26 cellular contexts compared by ENCODE assay signal in the genomic region with DNA sequence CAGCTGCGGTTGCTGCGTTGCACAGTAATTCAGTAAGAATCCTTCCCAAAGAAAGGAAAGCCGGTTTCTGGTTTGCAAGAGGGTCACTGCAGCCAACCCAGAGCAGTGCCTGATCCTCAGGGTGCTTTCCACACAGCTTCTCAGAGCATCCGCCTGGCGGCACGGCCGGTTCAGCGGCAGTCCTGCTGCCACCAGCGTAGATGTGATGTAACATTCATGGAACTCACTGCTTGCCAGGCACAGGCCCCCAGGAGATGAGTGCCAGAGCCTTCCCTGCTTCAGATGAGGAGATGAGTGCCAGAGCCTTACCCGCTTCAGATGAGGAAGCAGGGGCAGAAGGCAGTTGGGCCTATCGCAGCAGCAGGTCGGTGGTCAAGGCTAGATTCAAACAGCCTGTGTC.
"Had no signal": no experiment of that assay in that cellular context is flagged by ENCODE, and none has a peak within 500 bp of the region (broad histone marks: within the 10 kb centered on the region; RNA-seq: fewer than 3 reads in every experiment).

No MANE protein-coding gene starts in this region.

- DNase-seq: activated CD4-positive, alpha-beta T cell treated with anti-CD3 and anti-CD28 coated beads for 1 hour; activated CD4-positive, alpha-beta T cell treated with anti-CD3 and anti-CD28 coated beads, Interleukin-2, amount 10 ng/mL, durations not matched to agents 7 days and 5 days; activated CD8-positive, alpha-beta T cell treated with anti-CD3 and anti-CD28 coated beads for 36 hours; activated naive CD4-positive, alpha-beta T cell; activated T-cell treated with anti-CD3 and anti-CD28 coated beads, Interleukin-2, amount 50 U/mL, for 4 hours; anterior cingulate cortex; endodermal cell; foreskin keratinocyte; heart right ventricle; kidney glomerular epithelial cell; lower lobe of right lung; mesendoderm; mucosa of descending colon; right cardiac atrium; stimulated activated CD4-positive, alpha-beta T cell treated with anti-CD3 and anti-CD28 coated beads, Interleukin-4, amount 100 ng/mL, for 4 hours; stimulated activated CD8-positive, alpha-beta memory T cell treated with anti-CD3 and anti-CD28 coated beads, Interleukin-4, amount 100 ng/mL, for 48 hours; stimulated activated naive CD8-positive, alpha-beta T cell treated with anti-CD3 and anti-CD28 coated beads, Interleukin-15, amount 100 ng/mL, for 72 hours; T-helper 9 cell; upper lobe of left lung had no signal

- H3K4me3 ChIP-seq: cardiac muscle cell, heart right ventricle, lower lobe of right lung, mucosa of descending colon, upper lobe of left lung, vagina had no signal

- H3K4me1 ChIP-seq: foreskin keratinocyte, lower lobe of right lung, vagina had no signal

- H3K36me3 ChIP-seq: cardiac muscle cell had no signal

- ATAC-seq: activated CD8-positive, alpha-beta T cell treated with anti-CD3 and anti-CD28 coated beads for 36 hours; activated naive CD4-positive, alpha-beta T cell treated with anti-CD3 and anti-CD28 coated beads, Interleukin-2, amount 50 U/mL, for 72 hours; activated T-cell treated with anti-CD3 and anti-CD28 coated beads, Interleukin-2, amount 50 U/mL, for 4 hours; activated T-helper 17 cell treated with anti-CD3 and anti-CD28 coated beads, Interleukin-2, amount 50 U/mL, for 72 hours; esophagus mucosa; foreskin keratinocyte; heart right ventricle; lower lobe of right lung; mucosa of descending colon; natural killer cell treated with Interleukin-12 subunit alpha and Interleukin-12 subunit beta and Interleukin-15 and Interleukin-18, amount 100 ng/mL, for 72 hours; right cardiac atrium; stimulated activated memory B cell treated with anti-CD40 and anti-IgM and Interleukin-4, amounts not matched to agents 10 μg/mL and 1 μg/mL and 100 μg/mL, for 72 hours; stimulated activated naive CD8-positive, alpha-beta T cell treated with anti-CD3 and anti-CD28 coated beads, Interleukin-15, amount 100 ng/mL, for 72 hours had no signal

- H3K9me3 ChIP-seq: lower lobe of right lung, mucosa of descending colon, vagina had no signal

- H3K27ac ChIP-seq: cardiac muscle cell, foreskin keratinocyte, heart right ventricle, lower lobe of right lung, upper lobe of left lung, vagina had no signal

- H3K27me3 ChIP-seq: cardiac muscle cell, foreskin keratinocyte, heart right ventricle, upper lobe of left lung, vagina had no signal
